In genomic region chr19:31312629-31313244, GRCh38 we compare ENCODE assay signal across 11 cellular contexts.
"Had no signal": no experiment of that assay in that cellular context is flagged by ENCODE, and none has a peak within 500 bp of the region (broad histone marks: within the 10 kb centered on the region; RNA-seq: fewer than 3 reads in every experiment).

No MANE protein-coding gene starts in this region.

- H2AFZ ChIP-seq: hepatocyte had no signal

- H3K36me3 ChIP-seq: ascending aorta, cardiac muscle cell, pancreas, tibial artery had no signal

- H3K4me3 Mint-ChIP-seq: activated naive CD8-positive, alpha-beta T cell treated with anti-CD3 and anti-CD28 coated beads, Interleukin-2, amount 10 ng/mL, durations not matched to agents 7 days and 5 days; neural crest cell; T-helper 17 cell had no signal

- H3K36me3 Mint-ChIP-seq: activated naive CD8-positive, alpha-beta T cell treated with anti-CD3 and anti-CD28 coated beads, Interleukin-2, amount 10 ng/mL, durations not matched to agents 7 days and 5 days had no signal

- H3K27ac Mint-ChIP-seq: activated naive CD8-positive, alpha-beta T cell treated with anti-CD3 and anti-CD28 coated beads, Interleukin-2, amount 10 ng/mL, durations not matched to agents 7 days and 5 days; T-helper 17 cell had no signal

- ATAC-seq: activated CD4-positive, CD25-positive, alpha-beta regulatory T cell treated with anti-CD3 and anti-CD28 coated beads, Interleukin-2, amount 50 U/mL, for 24 hours; T-helper 17 cell had no signal

- H3K27me3 ChIP-seq: ascending aorta, hepatocyte, pancreas, tibial artery had no signal

- H3K4me3 ChIP-seq: ascending aorta, cardiac muscle cell, hepatocyte, pancreas, tibial artery had no signal

- H3K4me1 Mint-ChIP-seq: activated naive CD8-positive, alpha-beta T cell treated with anti-CD3 and anti-CD28 coated beads, Interleukin-2, amount 10 ng/mL, durations not matched to agents 7 days and 5 days had no signal

- H3K9me3 ChIP-seq: ascending aorta, pancreas, tibial artery had no signal

- H3K4me2 ChIP-seq: hepatocyte had no signal

- DNase-seq: activated gamma-delta T cell treated with Interleukin-2 at 50 U/mL for 16 hours; activated naive CD8-positive, alpha-beta T cell treated with anti-CD3 and anti-CD28 coated beads, Interleukin-2, amount 10 ng/mL, durations not matched to agents 7 days and 5 days; effector CD8-positive, alpha-beta T cell; T-helper 17 cell; tibial artery had no signal

- H3K4me1 ChIP-seq: pancreas had no signal

- H3K9me3 Mint-ChIP-seq: activated naive CD8-positive, alpha-beta T cell treated with anti-CD3 and anti-CD28 coated beads, Interleukin-2, amount 10 ng/mL, durations not matched to agents 7 days and 5 days; neural crest cell had no signal

- H3K27ac ChIP-seq: ascending aorta, cardiac muscle cell, hepatocyte, pancreas, tibial artery had no signal
